Comparison of ENCODE assay signal across 16 cellular contexts in genomic region chr2:13201924-13202323, GRCh38.
DNase-seq lines count a peak whose midpoint lies in the region; ATAC-seq and TF ChIP-seq lines count a peak whose summit lies in the region.
"Had no signal": no experiment of that assay in that cellular context is flagged by ENCODE, and none has a peak within 500 bp of the region (broad histone marks: within the 10 kb centered on the region; RNA-seq: fewer than 3 reads in every experiment).

No MANE protein-coding gene starts in this region.

- no peaks in the 10 kb centered on the region for H3K9me3 ChIP-seq in OCI-LY7 (ENCODE audit: low read length)
- H3K9me3 ChIP-seq in endodermal cell (ENCODE audit: control insufficient read depth, low read length): peaks cover 52% of the 10 kb centered on the region
- H3K9me3 ChIP-seq in smooth muscle cell (replicated peaks; ENCODE audit: low read depth): no peaks in the 10 kb centered on the region

- POLR2A ChIA-PET in OCI-LY7 (lab: Charles Lee): interaction anchor here (0.7 kb wide), 1 partner anchor 876 kb away, joined by 6 read pairs; no protein-coding TSS in a partner anchor

- H3K9ac ChIP-seq in endodermal cell (ENCODE audit: extremely low read depth, low read length, poor library complexity, severe bottlenecking) (no peak overlapping the region), smooth muscle cell (ENCODE audit: low read depth) (no peak overlapping the region)

- H3F3A ChIP-seq in smooth muscle cell (ENCODE audit: low read depth): no peaks in the 10 kb centered on the region

- H3K4me2 ChIP-seq in OCI-LY7 (ENCODE audit: low read length): no peak overlapping the region
- no peak overlapping the region for H3K4me2 ChIP-seq in smooth muscle cell

- H3K9me2 ChIP-seq in OCI-LY7 (ENCODE audit: insufficient read depth, low read length): no peaks in the 10 kb centered on the region

- H3K4me3 ChIP-seq in OCI-LY7 (ENCODE audit: low read depth, low read length, poor library complexity, severe bottlenecking) (no peak overlapping the region), endodermal cell (ENCODE audit: low read length) (no peak overlapping the region), smooth muscle cell (no peak overlapping the region)
- H3K4me3 ChIP-seq: K562 had no signal

- no peak overlapping the region for H3K27ac Mint-ChIP-seq in endodermal cell
- H3K27ac Mint-ChIP-seq: activated naive CD4-positive, alpha-beta T cell treated with anti-CD3 and anti-CD28 coated beads, Interleukin-2, amount 10 ng/mL, durations not matched to agents 7 days and 5 days; dendritic cell treated with granulocyte-macrophage colony-stimulating factor and Interleukin-4, amounts not matched to agents 40 ng/mL and 50 ng/mL, for 4 days; natural killer cell treated with Interleukin-12 subunit alpha and Interleukin-12 subunit beta and Interleukin-15 and Interleukin-18, amount 100 ng/mL, for 72 hours had no signal

- no peaks in the 10 kb centered on the region for H3K27me3 Mint-ChIP-seq in endodermal cell (ENCODE audit: insufficient read depth)
- H3K27me3 Mint-ChIP-seq: activated naive CD4-positive, alpha-beta T cell treated with anti-CD3 and anti-CD28 coated beads, Interleukin-2, amount 10 ng/mL, durations not matched to agents 7 days and 5 days; dendritic cell treated with granulocyte-macrophage colony-stimulating factor and Interleukin-4, amounts not matched to agents 40 ng/mL and 50 ng/mL, for 4 days had no signal

- H3K27ac ChIP-seq in OCI-LY7 (ENCODE audit: low read depth, low read length, poor library complexity, severe bottlenecking) (no peak overlapping the region), endodermal cell (ENCODE audit: low read depth, low read length) (no peak overlapping the region), smooth muscle cell (ENCODE audit: low read depth) (no peak overlapping the region)

- H3K36me3 ChIP-seq in OCI-LY7 (ENCODE audit: insufficient read depth, low read length) (no peaks in the 10 kb centered on the region), endodermal cell (ENCODE audit: control insufficient read depth, insufficient read depth, low read length) (no peaks in the 10 kb centered on the region), smooth muscle cell (ENCODE audit: low read depth) (no peaks in the 10 kb centered on the region)

- no peaks in the 10 kb centered on the region for H3K4me1 Mint-ChIP-seq in endodermal cell
- H3K4me1 Mint-ChIP-seq: activated naive CD4-positive, alpha-beta T cell treated with anti-CD3 and anti-CD28 coated beads, Interleukin-2, amount 10 ng/mL, durations not matched to agents 7 days and 5 days had no signal

- H3K4me1 ChIP-seq in OCI-LY7 (ENCODE audit: insufficient read depth, low read length, poor library complexity, severe bottlenecking): no peaks in the 10 kb centered on the region
- no peaks in the 10 kb centered on the region for H3K4me1 ChIP-seq in endodermal cell (ENCODE audit: control insufficient read depth, insufficient read depth, low read length)
- no peaks in the 10 kb centered on the region for H3K4me1 ChIP-seq in smooth muscle cell (ENCODE audit: low read depth)

- H2AFZ ChIP-seq in OCI-LY7 (ENCODE audit: low read length) (no peak overlapping the region), smooth muscle cell (ENCODE audit: low read depth) (no peak overlapping the region)

- CTCF ChIA-PET in OCI-LY7 (lab: Charles Lee; ENCODE audit: unreplicated experiment): no interaction called here

- ATAC-seq in HG03159 (IDR thresholded peaks at IDR 0.05; ENCODE audit: unreplicated experiment) (no peak), HG02642 (IDR thresholded peaks at IDR 0.05; ENCODE audit: poor library complexity, unreplicated experiment) (no peak), GM19328 (IDR thresholded peaks at IDR 0.05; ENCODE audit: unreplicated experiment) (no peak)
- ATAC-seq: K562; left lobe of liver; natural killer cell treated with Interleukin-12 subunit alpha and Interleukin-12 subunit beta and Interleukin-15 and Interleukin-18, amount 100 ng/mL, for 72 hours had no signal

- no TSS peak for BruUV-seq in OCI-LY7 (replicated peaks; lab: Mats Ljungman, UMichigan)

- peaks cover 14% of the 10 kb centered on the region for H3K9me3 Mint-ChIP-seq in endodermal cell
- H3K9me3 Mint-ChIP-seq: activated naive CD4-positive, alpha-beta T cell treated with anti-CD3 and anti-CD28 coated beads, Interleukin-2, amount 10 ng/mL, durations not matched to agents 7 days and 5 days; dendritic cell treated with granulocyte-macrophage colony-stimulating factor and Interleukin-4, amounts not matched to agents 40 ng/mL and 50 ng/mL, for 4 days; natural killer cell treated with Interleukin-12 subunit alpha and Interleukin-12 subunit beta and Interleukin-15 and Interleukin-18, amount 100 ng/mL, for 72 hours had no signal

- intact Hi-C loops in OCI-LY7 (cut with micrococcal nuclease; ENCODE audit: unreplicated experiment): no loop called here

- H3K27me3 ChIP-seq in endodermal cell (ENCODE audit: control insufficient read depth, insufficient read depth, low read length, poor library complexity, severe bottlenecking) (no peaks in the 10 kb centered on the region), smooth muscle cell (ENCODE audit: low read depth) (no peaks in the 10 kb centered on the region)

- H3K79me2 ChIP-seq in OCI-LY7 (ENCODE audit: insufficient read depth, low read depth, low read length): no peaks in the 10 kb centered on the region
- H3K79me2 ChIP-seq in smooth muscle cell (ENCODE audit: low read depth): no peaks in the 10 kb centered on the region

- 0 out of 2 replicates have a peak, but pooled peaks have one; percentile 19 for TF ChIP-seq CTCF in OCI-LY7 (conservative IDR thresholded peaks at IDR 0.05; ENCODE audit: low read length)
- TF ChIP-seq CTCF in endodermal cell (conservative IDR thresholded peaks at IDR 0.05): peak; percentile 57
- peak; percentile 8 for TF ChIP-seq CTCF in smooth muscle cell (IDR thresholded peaks at IDR 0.05; ENCODE audit: borderline replicate concordance, insufficient read depth, poor library complexity, severe bottlenecking)

- H4K20me1 ChIP-seq in OCI-LY7 (ENCODE audit: insufficient read depth, low read length): no peaks in the 10 kb centered on the region
- no peaks in the 10 kb centered on the region for H4K20me1 ChIP-seq in smooth muscle cell (ENCODE audit: low read depth)

- H3K36me3 Mint-ChIP-seq in endodermal cell (ENCODE audit: low read depth): no peaks in the 10 kb centered on the region
- H3K36me3 Mint-ChIP-seq: activated naive CD4-positive, alpha-beta T cell treated with anti-CD3 and anti-CD28 coated beads, Interleukin-2, amount 10 ng/mL, durations not matched to agents 7 days and 5 days; natural killer cell treated with Interleukin-12 subunit alpha and Interleukin-12 subunit beta and Interleukin-15 and Interleukin-18, amount 100 ng/mL, for 72 hours had no signal

- 96 to 100% methylated on average over 1 to 2 of the region's 2 CpGs for WGBS in endodermal cell (ENCODE audit: insufficient coverage in 1 of 2, insufficient read length in 1 of 2), 2 experiments
- WGBS in smooth muscle cell (ENCODE audit: low lambda C conversion rate): 87% methylated on average over 2 of the region's 2 CpGs

- DNase-seq in NCI-H748 (lab: John Stamatoyannopoulos, UW; ENCODE audit: unreplicated experiment) (peak; percentile 25), NCI-H748 treated with DMSO at 0.1 percent for 48 hours (lab: John Stamatoyannopoulos, UW) (no peak), OCI-LY7 (ENCODE audit: low spot score) (no peak), endodermal cell (no peak), smooth muscle cell (lab: John Stamatoyannopoulos, UW; ENCODE audit: unreplicated experiment) (no peak)
- DNase-seq: activated naive CD4-positive, alpha-beta T cell treated with anti-CD3 and anti-CD28 coated beads, Interleukin-2, amount 10 ng/mL, durations not matched to agents 7 days and 5 days; NCI-H2171; SHP77; stimulated activated CD4-positive, alpha-beta T cell treated with anti-CD3 and anti-CD28 coated beads, Interleukin-12 subunit alpha, Interleukin-12 subunit beta, amount 100 ng/mL, for 4 hours had no signal

- no peak overlapping the region for H3K4me3 Mint-ChIP-seq in endodermal cell
- H3K4me3 Mint-ChIP-seq: activated naive CD4-positive, alpha-beta T cell treated with anti-CD3 and anti-CD28 coated beads, Interleukin-2, amount 10 ng/mL, durations not matched to agents 7 days and 5 days; dendritic cell treated with granulocyte-macrophage colony-stimulating factor and Interleukin-4, amounts not matched to agents 40 ng/mL and 50 ng/mL, for 4 days; natural killer cell treated with Interleukin-12 subunit alpha and Interleukin-12 subunit beta and Interleukin-15 and Interleukin-18, amount 100 ng/mL, for 72 hours had no signal
